ENCODE assay signal across 7 cellular contexts in genomic region chr7:149949863-149950577, GRCh38.
A peak's percentile ranks its signal among the peaks of the same experiment; 100 is the strongest.
DNase-seq lines count a peak whose midpoint lies in the region; ATAC-seq, FAIRE-seq and TF ChIP-seq lines count a peak whose summit lies in the region.
"Not testable (repeated sequence)": the region's sequence is repeated elsewhere in the genome, so short reads cannot be mapped to it uniquely, and the experiment has no call there.

No MANE protein-coding gene starts in this region.

- peak; percentile 68 for ATAC-seq in activated naive CD8-positive, alpha-beta T cell treated with anti-CD3 and anti-CD28 coated beads, Interleukin-2, amount 50 U/mL, for 24 hours
- ATAC-seq in sciatic nerve: peak; percentile 51

- not testable (repeated sequence) for TF ChIP-seq POLR2A in NB4 (IDR thresholded peaks at IDR 0.05; ENCODE audit: extremely low read depth, insufficient read length)

- H3K27me3 Mint-ChIP-seq in activated naive CD8-positive, alpha-beta T cell treated with anti-CD3 and anti-CD28 coated beads, Interleukin-2, amount 50 U/mL, for 24 hours: not testable (repeated sequence)

- intact Hi-C loops in sciatic nerve (cut with DNase I): not testable (repeated sequence)

- FAIRE-seq in GM18507 (lab: Jason Lieb, UNC): peak; percentile 68
- peak; percentile 97 for FAIRE-seq in islet of Langerhans (lab: Jason Lieb, UNC)

- H3K9me3 Mint-ChIP-seq in activated naive CD8-positive, alpha-beta T cell treated with anti-CD3 and anti-CD28 coated beads, Interleukin-2, amount 50 U/mL, for 24 hours: not testable (repeated sequence)

- H3K36me3 Mint-ChIP-seq in activated naive CD8-positive, alpha-beta T cell treated with anti-CD3 and anti-CD28 coated beads, Interleukin-2, amount 50 U/mL, for 24 hours (ENCODE audit: low read depth): not testable (repeated sequence)

- peak overlapping the region; percentile 42 for H3K27ac Mint-ChIP-seq in activated naive CD8-positive, alpha-beta T cell treated with anti-CD3 and anti-CD28 coated beads, Interleukin-2, amount 50 U/mL, for 24 hours

- not testable (repeated sequence) for H3K4me3 ChIP-seq in NB4 (ENCODE audit: low read depth, low read length)

- H3K4me3 Mint-ChIP-seq in activated naive CD8-positive, alpha-beta T cell treated with anti-CD3 and anti-CD28 coated beads, Interleukin-2, amount 50 U/mL, for 24 hours: not testable (repeated sequence)

- not testable (repeated sequence) for H3K4me1 Mint-ChIP-seq in activated naive CD8-positive, alpha-beta T cell treated with anti-CD3 and anti-CD28 coated beads, Interleukin-2, amount 50 U/mL, for 24 hours

- not testable (repeated sequence) for DNase-seq in GM18507 (ENCODE audit: extremely low spot score, insufficient read length, low read depth); activated naive CD8-positive, alpha-beta T cell treated with anti-CD3 and anti-CD28 coated beads, Interleukin-2, amount 50 U/mL, for 24 hours; sciatic nerve (ENCODE audit: low spot score)
- DNase-seq in NB4 (ENCODE audit: low read depth) (peak; percentile 93), SKM-1 treated with dmso at 0.1 percent for 144 hours (lab: John Stamatoyannopoulos, UW; ENCODE audit: unreplicated experiment) (peak; percentile 1)
- peak; percentile 60 for DNase-seq in activated CD8-positive, alpha-beta memory T cell treated with anti-CD3 and anti-CD28 coated beads for 24 hours

- not testable (repeated sequence) for TF ChIP-seq CTCF in NB4 (IDR thresholded peaks at IDR 0.05; ENCODE audit: low read depth, low read length)
